ENCODE assay signal across 21 cellular contexts in genomic region chr1:19101244-19101643, GRCh38.
DNase-seq lines count a peak whose midpoint lies in the region; ATAC-seq and TF ChIP-seq lines count a peak whose summit lies in the region.
"Had no signal": no experiment of that assay in that cellular context is flagged by ENCODE, and none has a peak within 500 bp of the region (broad histone marks: within the 10 kb centered on the region; RNA-seq: fewer than 3 reads in every experiment).

No MANE protein-coding gene starts in this region.

- ATAC-seq in left lobe of liver = no peak
- no peak for ATAC-seq in right lobe of liver
- ATAC-seq: CD8-positive, alpha-beta T cell; HepG2 had no signal

- H3K27me3 ChIP-seq in skeletal muscle satellite cell (ENCODE audit: control insufficient read depth, insufficient read depth, low read length) = no peaks in the 10 kb centered on the region
- H3K27me3 ChIP-seq in right lobe of liver = no peaks in the 10 kb centered on the region
- H3K27me3 ChIP-seq: BLaER1, SJCRH30 had no signal

- DNase-seq in GM04504 (ENCODE audit: low read depth) (peak; percentile 48), T1000 (lab: John Stamatoyannopoulos, UW) (peak; percentile 23), foreskin fibroblast (peak; percentile 70 to 76), AG08396 (ENCODE audit: low spot score) (no peak), left lobe of liver (ENCODE audit: low spot score) (no peak), superior temporal gyrus (ENCODE audit: extremely low spot score) (no peak), right lobe of liver (no peak)
- DNase-seq: CD8-positive, alpha-beta T cell; DMS79; NCI-H1105; NCI-H1694 treated with DMSO at 0.1 percent for 48 hours; NCI-H2107; NCI-H345; NCI-H526 treated with DMSO at 0.1 percent for 48 hours; NK-92 treated with Interleukin-12 subunit alpha and Interleukin-12 subunit beta, amount 100 ng/mL, for 24 hours; SJCRH30 had no signal

- H3K4me3 ChIP-seq in foreskin fibroblast (ENCODE audit: low read depth in 1 of 2, low read length in 2 of 2) = no peak overlapping the region
- no peak overlapping the region for H3K4me3 ChIP-seq in skeletal muscle satellite cell (ENCODE audit: low read length)
- H3K4me3 ChIP-seq in right lobe of liver = no peak overlapping the region
- H3K4me3 ChIP-seq: BLaER1, SJCRH30 had no signal

- no peak for TF ChIP-seq POLR2A in right lobe of liver (IDR thresholded peaks at IDR 0.05)

- intact Hi-C loops in right lobe of liver (cut with DNase I) = no loop called here

- H3K4me2 ChIP-seq in skeletal muscle satellite cell (ENCODE audit: low read length) = peak overlapping the region; percentile 39
- H3K4me2 ChIP-seq: BLaER1, KMS-11 had no signal

- no peak for TF ChIP-seq CTCF in foreskin fibroblast (IDR thresholded peaks at IDR 0.05; ENCODE audit: low read depth, low read length)
- TF ChIP-seq CTCF in right lobe of liver (IDR thresholded peaks at IDR 0.05) = no peak

- no peaks in the 10 kb centered on the region for H3K9me3 ChIP-seq in skeletal muscle satellite cell (replicated peaks; ENCODE audit: low read length)
- H3K9me3 ChIP-seq in right lobe of liver = no peaks in the 10 kb centered on the region
- H3K9me3 ChIP-seq: BLaER1, SJCRH30 had no signal

- WGBS in right lobe of liver (ENCODE audit: insufficient coverage, low coverage, low lambda C conversion rate, missing lambda C conversion rate) = 72% methylated on average over 2 of the region's 8 CpGs

- H3K27ac ChIP-seq in right lobe of liver = no peak overlapping the region
- H3K27ac ChIP-seq: BLaER1, KMS-11, RWPE1, SJCRH30 had no signal

- no peak overlapping the region for H3K9ac ChIP-seq in skeletal muscle satellite cell (ENCODE audit: low read depth, low read length)
- H3K9ac ChIP-seq: BLaER1, KMS-11 had no signal

- H3K4me1 ChIP-seq in skeletal muscle satellite cell (ENCODE audit: control insufficient read depth, insufficient read depth, low read length) = peaks cover 10% of the 10 kb centered on the region
- H3K4me1 ChIP-seq in right lobe of liver = no peaks in the 10 kb centered on the region
- H3K4me1 ChIP-seq: BLaER1, SJCRH30 had no signal

- peaks cover 87% of the 10 kb centered on the region for H3K36me3 ChIP-seq in skeletal muscle satellite cell (ENCODE audit: insufficient read depth, low read length)
- peaks cover 6 to 100% (median 50%) of the 10 kb centered on the region in 4 donors for H3K36me3 ChIP-seq in right lobe of liver

Comparison
In these comparisons a context has a peak if more than half of its experiments do, and no peak if none do; other contexts are left out.
1. DNase-seq: peak in GM04504 (single experiment), T1000 (single experiment) and foreskin fibroblast (2 of 2); none in AG08396 (single experiment), left lobe of liver (single experiment), superior temporal gyrus (single experiment) and right lobe of liver (0 of 3).